18 cellular contexts compared by ENCODE assay signal in genomic region chr4:185956546-185956945, GRCh38.
DNase-seq lines count a peak whose midpoint lies in the region; ATAC-seq and TF ChIP-seq lines count a peak whose summit lies in the region.
"Had no signal": no experiment of that assay in that cellular context is flagged by ENCODE, and none has a peak within 500 bp of the region (broad histone marks: within the 10 kb centered on the region; RNA-seq: fewer than 3 reads in every experiment).

No MANE protein-coding gene starts in this region.

- H3K4me1 ChIP-seq in GM23338 (ENCODE audit: insufficient read depth) (peaks cover 18% of the 10 kb centered on the region), PC-3 (ENCODE audit: insufficient read depth, low read length) (no peaks in the 10 kb centered on the region), endodermal cell (ENCODE audit: control insufficient read depth, insufficient read depth, low read length) (no peaks in the 10 kb centered on the region)
- H3K4me1 ChIP-seq: Caco-2, SJCRH30 had no signal

- H3K36me3 ChIP-seq in GM23338 (ENCODE audit: insufficient read depth) (peaks cover 4% of the 10 kb centered on the region; the same call in 1 of the 2 replicates), PC-3 (ENCODE audit: low read depth, low read length) (no peaks in the 10 kb centered on the region), endodermal cell (ENCODE audit: control insufficient read depth, insufficient read depth, low read length) (no peaks in the 10 kb centered on the region)
- H3K36me3 ChIP-seq: SJCRH30 had no signal

- H3K4me2 ChIP-seq in GM23338, result no peak overlapping the region
- peak overlapping the region; percentile 40; the same call in 1 of the 2 replicates for H3K4me2 ChIP-seq in PC-3 (ENCODE audit: low read length)
- H3K4me2 ChIP-seq: KMS-11 had no signal

- no peaks in the 10 kb centered on the region for H3K9me3 ChIP-seq in PC-3 (ENCODE audit: low read length)
- H3K9me3 ChIP-seq in endodermal cell (ENCODE audit: control insufficient read depth, low read length), result no peaks in the 10 kb centered on the region
- H3K9me3 ChIP-seq: Caco-2, SJCRH30 had no signal

- BruUV-seq in PC-3 (replicated peaks; lab: Mats Ljungman, UMichigan), result no TSS peak

- ATAC-seq in GM23338 (no peak), PC-3 (no peak), Right ventricle myocardium superior (ENCODE audit: poor library complexity) (no peak)

- H3K4me3 Mint-ChIP-seq in GM23338 (no peak overlapping the region), endodermal cell (no peak overlapping the region)

- peak overlapping the region; percentile 29; the same call in 1 of the 2 replicates for H2AFZ ChIP-seq in GM23338
- peak overlapping the region; percentile 32; the same call in 1 of the 2 replicates for H2AFZ ChIP-seq in PC-3 (ENCODE audit: low read length)

- H3K27ac ChIP-seq in GM23338 (ENCODE audit: low read depth) (no peak overlapping the region), PC-3 (ENCODE audit: low read length) (no peak overlapping the region), endodermal cell (ENCODE audit: low read depth, low read length) (peak overlapping the region; percentile 88)
- H3K27ac ChIP-seq: KMS-11, RWPE1, SJCRH30 had no signal

- H3K9me2 ChIP-seq in GM23338 (ENCODE audit: insufficient read depth), result no peaks in the 10 kb centered on the region; the same call in 1 of the 2 replicates
- no peaks in the 10 kb centered on the region for H3K9me2 ChIP-seq in PC-3 (replicated peaks; ENCODE audit: low read length)

- H3K36me3 Mint-ChIP-seq in GM23338 (ENCODE audit: low read depth), result peaks cover 9% of the 10 kb centered on the region; the same call in 1 of the 3 replicates
- H3K36me3 Mint-ChIP-seq in endodermal cell (ENCODE audit: low read depth), result no peaks in the 10 kb centered on the region

- CTCF ChIA-PET in PC-3 (lab: Charles Lee), result no interaction called here

- H3K27me3 ChIP-seq in GM23338 (ENCODE audit: insufficient read depth) (no peaks in the 10 kb centered on the region), PC-3 (ENCODE audit: low read length) (no peaks in the 10 kb centered on the region), endodermal cell (ENCODE audit: control insufficient read depth, insufficient read depth, low read length, poor library complexity, severe bottlenecking) (no peaks in the 10 kb centered on the region)
- H3K27me3 ChIP-seq: SJCRH30 had no signal

- H3K4me1 Mint-ChIP-seq in GM23338, result peaks cover 28% of the 10 kb centered on the region
- peaks cover 2% of the 10 kb centered on the region for H3K4me1 Mint-ChIP-seq in endodermal cell

- H3K9ac ChIP-seq in PC-3 (ENCODE audit: low read length) (no peak overlapping the region), endodermal cell (ENCODE audit: extremely low read depth, low read length, poor library complexity, severe bottlenecking) (no peak overlapping the region)
- H3K9ac ChIP-seq: KMS-11 had no signal

- intact Hi-C loops in PC-3 (cut with micrococcal nuclease), result no loop called here
- intact Hi-C loops in Right ventricle myocardium superior (cut with DNase I), result no loop called here

- no peak for DNase-seq in GM23338 (ENCODE audit: low spot score)
- no peak for DNase-seq in PC-3
- DNase-seq in endodermal cell, result no peak
- DNase-seq in putamen (ENCODE audit: low spot score), result peak; percentile 52
- DNase-seq in NK-92 treated with Interleukin-12 subunit alpha and Interleukin-12 subunit beta, amount 100 ng/mL, for 24 hours (lab: John Stamatoyannopoulos, UW), result no peak
- no peak for DNase-seq in Right ventricle myocardium superior
- no peak for DNase-seq in activated T-cell treated with anti-CD3 and anti-CD28 coated beads for 4 hours
- DNase-seq: ACHN, AML-193, Caco-2, DMS79 treated with DMSO at 0.1 percent for 48 hours, NCI-H1436 treated with DMSO at 0.1 percent for 48 hours, NCI-H2107, NCI-H345, NCI-H69, SJCRH30 had no signal

- H3K79me2 ChIP-seq in GM23338 (replicated peaks; ENCODE audit: insufficient read depth) (no peaks in the 10 kb centered on the region), PC-3 (ENCODE audit: low read length) (no peaks in the 10 kb centered on the region)

- TF ChIP-seq CTCF in GM23338 (conservative IDR thresholded peaks at IDR 0.05; ENCODE audit: low read depth in 2 of 2) (no peak), PC-3 (conservative IDR thresholded peaks at IDR 0.05; ENCODE audit: low read depth, low read length) (no peak), endodermal cell (conservative IDR thresholded peaks at IDR 0.05) (no peak)

- H3K27ac Mint-ChIP-seq in GM23338, result no peak overlapping the region
- no peak overlapping the region for H3K27ac Mint-ChIP-seq in endodermal cell

- H3K9me3 Mint-ChIP-seq in GM23338, result peaks cover 6% of the 10 kb centered on the region; the same call in 2 of the 3 replicates
- peaks cover 2% of the 10 kb centered on the region for H3K9me3 Mint-ChIP-seq in endodermal cell

- no peaks in the 10 kb centered on the region for H4K20me1 ChIP-seq in GM23338 (replicated peaks; ENCODE audit: insufficient read depth)
- no peaks in the 10 kb centered on the region for H4K20me1 ChIP-seq in PC-3 (ENCODE audit: low read length)

- POLR2A ChIA-PET in PC-3 (lab: Charles Lee; ENCODE audit: unreplicated experiment), result no interaction called here

- H3K4me3 ChIP-seq in GM23338, result no peak overlapping the region
- H3K4me3 ChIP-seq in PC-3 (ENCODE audit: low read length), result no peak overlapping the region
- H3K4me3 ChIP-seq in endodermal cell (ENCODE audit: low read length), result no peak overlapping the region
- H3K4me3 ChIP-seq: SJCRH30 had no signal

- H3K27me3 Mint-ChIP-seq in GM23338 (ENCODE audit: insufficient read depth, low read depth, poor library complexity) (no peaks in the 10 kb centered on the region), endodermal cell (ENCODE audit: insufficient read depth) (no peaks in the 10 kb centered on the region)

- 88 to 95% methylated on average over 3 to 4 of the region's 4 CpGs for WGBS in endodermal cell (ENCODE audit: insufficient coverage in 1 of 2, insufficient read length in 1 of 2), 2 experiments

- H3F3A ChIP-seq in GM23338 (replicated peaks; ENCODE audit: low read depth) (no peaks in the 10 kb centered on the region), PC-3 (ENCODE audit: low read length, unreplicated experiment) (no peaks in the 10 kb centered on the region)

TF ChIP-seq in GM23338, 12 proteins besides CTCF, POLR2A, EP300 and RAD21 (continues in another document):
- TF ChIP-seq EZH2phosphoT487 (IDR thresholded peaks at IDR 0.05; ENCODE audit: unreplicated experiment) (no peak), NANOG (IDR thresholded peaks at IDR 0.05; ENCODE audit: borderline replicate concordance) (no peak), ETS1 (IDR thresholded peaks at IDR 0.05) (no peak), STAT1 (IDR thresholded peaks at IDR 0.05; ENCODE audit: unreplicated experiment) (no peak)
- TF ChIP-seq, protein P1, sequence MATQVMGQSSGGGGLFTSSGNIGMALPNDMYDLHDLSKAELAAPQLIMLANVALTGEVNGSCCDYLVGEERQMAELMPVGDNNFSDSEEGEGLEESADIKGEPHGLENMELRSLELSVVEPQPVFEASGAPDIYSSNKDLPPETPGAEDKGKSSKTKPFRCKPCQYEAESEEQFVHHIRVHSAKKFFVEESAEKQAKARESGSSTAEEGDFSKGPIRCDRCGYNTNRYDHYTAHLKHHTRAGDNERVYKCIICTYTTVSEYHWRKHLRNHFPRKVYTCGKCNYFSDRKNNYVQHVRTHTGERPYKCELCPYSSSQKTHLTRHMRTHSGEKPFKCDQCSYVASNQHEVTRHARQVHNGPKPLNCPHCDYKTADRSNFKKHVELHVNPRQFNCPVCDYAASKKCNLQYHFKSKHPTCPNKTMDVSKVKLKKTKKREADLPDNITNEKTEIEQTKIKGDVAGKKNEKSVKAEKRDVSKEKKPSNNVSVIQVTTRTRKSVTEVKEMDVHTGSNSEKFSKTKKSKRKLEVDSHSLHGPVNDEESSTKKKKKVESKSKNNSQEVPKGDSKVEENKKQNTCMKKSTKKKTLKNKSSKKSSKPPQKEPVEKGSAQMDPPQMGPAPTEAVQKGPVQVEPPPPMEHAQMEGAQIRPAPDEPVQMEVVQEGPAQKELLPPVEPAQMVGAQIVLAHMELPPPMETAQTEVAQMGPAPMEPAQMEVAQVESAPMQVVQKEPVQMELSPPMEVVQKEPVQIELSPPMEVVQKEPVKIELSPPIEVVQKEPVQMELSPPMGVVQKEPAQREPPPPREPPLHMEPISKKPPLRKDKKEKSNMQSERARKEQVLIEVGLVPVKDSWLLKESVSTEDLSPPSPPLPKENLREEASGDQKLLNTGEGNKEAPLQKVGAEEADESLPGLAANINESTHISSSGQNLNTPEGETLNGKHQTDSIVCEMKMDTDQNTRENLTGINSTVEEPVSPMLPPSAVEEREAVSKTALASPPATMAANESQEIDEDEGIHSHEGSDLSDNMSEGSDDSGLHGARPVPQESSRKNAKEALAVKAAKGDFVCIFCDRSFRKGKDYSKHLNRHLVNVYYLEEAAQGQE (IDR thresholded peaks at IDR 0.05; ENCODE audit: unreplicated experiment), result no peak
